22 cellular contexts compared by ENCODE assay signal in the genomic region with DNA sequence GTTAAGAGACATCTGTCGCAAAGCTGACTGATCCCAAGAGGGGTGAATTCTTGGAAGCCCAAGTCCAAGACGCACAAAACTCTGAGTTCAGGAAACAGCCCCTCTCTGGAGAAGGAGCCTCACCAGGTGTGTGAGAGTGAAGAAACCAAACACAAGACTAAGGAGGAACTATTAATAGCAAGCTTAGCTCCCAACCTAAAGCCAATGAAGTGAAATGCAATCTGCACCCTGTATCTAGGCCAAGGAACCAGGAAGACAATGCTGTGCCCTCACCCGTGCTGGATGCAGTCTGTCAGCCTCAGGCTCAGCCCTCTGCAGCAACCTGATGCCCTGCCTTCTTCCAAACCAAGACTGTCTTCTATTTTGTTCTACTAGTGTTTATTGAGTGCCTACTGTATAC.
"Had no signal": no experiment of that assay in that cellular context is flagged by ENCODE, and none has a peak within 500 bp of the region (broad histone marks: within the 10 kb centered on the region; RNA-seq: fewer than 3 reads in every experiment).

No MANE protein-coding gene starts in this region.

- H3K4me1 ChIP-seq: adrenal gland, ascending aorta, parathyroid adenoma, right lobe of liver, testis had no signal

- H3K9me3 ChIP-seq: adrenal gland, ascending aorta, right lobe of liver, testis, transverse colon had no signal

- H3K9ac ChIP-seq: parathyroid adenoma had no signal

- H3K27ac ChIP-seq: adrenal gland, ascending aorta, coronary artery, dorsolateral prefrontal cortex, parathyroid adenoma, right lobe of liver, testis, transverse colon had no signal

- H3K27me3 ChIP-seq: adrenal gland, ascending aorta, dorsolateral prefrontal cortex, right lobe of liver, testis, transverse colon had no signal

- H3K79me2 ChIP-seq: parathyroid adenoma had no signal

- H3K4me3 ChIP-seq: adrenal gland, ascending aorta, coronary artery, dorsolateral prefrontal cortex, right lobe of liver, testis, transverse colon had no signal

- ATAC-seq: activated CD4-positive, alpha-beta T cell treated with anti-CD3 and anti-CD28 coated beads for 36 hours; naive thymus-derived CD4-positive, alpha-beta T cell; right lobe of liver; stimulated activated naive CD8-positive, alpha-beta T cell treated with anti-CD3 and anti-CD28 coated beads, Interleukin-15, Interleukin-2, amounts not matched to agents 100 U/mL and 50 U/mL, for 24 hours had no signal

- DNase-seq: activated CD4-positive, alpha-beta T cell treated with anti-CD3 and anti-CD28 coated beads for 36 hours; activated CD4-positive, CD25-positive, alpha-beta regulatory T cell; activated effector memory CD4-positive, alpha-beta T cell treated with Interleukin-2 at 50 U/mL for 16 hours; activated naive CD4-positive, alpha-beta T cell treated with Interleukin-2 at 50 U/mL for 16 hours; activated naive CD8-positive, alpha-beta T cell treated with anti-CD3 and anti-CD28 coated beads for 36 hours; adrenal gland; dorsolateral prefrontal cortex; effector memory CD4-positive, alpha-beta T cell; head of caudate nucleus; hypothalamus; immature natural killer cell; midbrain; naive thymus-derived CD4-positive, alpha-beta T cell; nucleus accumbens; right lobe of liver; stimulated activated CD4-positive, alpha-beta T cell treated with anti-CD3 and anti-CD28 coated beads, Interleukin-2, amount 100 ng/mL, for 48 hours; stimulated activated naive CD8-positive, alpha-beta T cell treated with anti-CD3 and anti-CD28 coated beads, Interleukin-15, Interleukin-2, amounts not matched to agents 100 U/mL and 50 U/mL, for 24 hours; testis; transverse colon had no signal

- H3K36me3 ChIP-seq: adrenal gland, ascending aorta, right lobe of liver, transverse colon had no signal

- H2AFZ ChIP-seq: parathyroid adenoma had no signal
